9 cellular contexts compared by ENCODE assay signal in the genomic region with DNA sequence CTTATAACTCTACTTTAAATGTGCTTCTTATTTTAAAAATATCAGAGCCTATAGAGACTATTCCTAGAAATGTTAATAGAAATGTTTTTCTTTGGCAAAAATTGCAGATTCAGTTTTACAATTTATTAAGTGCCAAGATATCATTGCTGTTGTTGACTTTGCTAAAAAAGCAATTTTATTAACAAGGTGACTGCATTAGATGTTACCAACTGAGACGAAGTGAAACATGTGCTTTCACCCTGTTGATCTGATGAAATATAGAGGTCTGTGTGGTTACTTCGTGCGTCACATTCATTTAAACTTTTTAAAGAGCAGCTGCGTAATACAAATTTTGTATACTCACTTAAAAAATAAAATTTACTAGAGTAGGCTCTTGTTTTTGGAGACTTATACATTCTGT.
DNase-seq lines count a peak whose midpoint lies in the region; ATAC-seq and TF ChIP-seq lines count a peak whose summit lies in the region.
"Had no signal": no experiment of that assay in that cellular context is flagged by ENCODE, and none has a peak within 500 bp of the region (broad histone marks: within the 10 kb centered on the region; RNA-seq: fewer than 3 reads in every experiment).

No MANE protein-coding gene starts in this region.

- H3K4me3 ChIP-seq in coronary artery: peak overlapping the region; percentile 60

- no peak for TF ChIP-seq EP300 in Ishikawa (IDR thresholded peaks at IDR 0.05; ENCODE audit: borderline replicate concordance)

- no peak for TF ChIP-seq RAD21 in Ishikawa (IDR thresholded peaks at IDR 0.05; ENCODE audit: low read depth)

- no peak for TF ChIP-seq CTCF in coronary artery (IDR thresholded peaks at IDR 0.05)
- TF ChIP-seq CTCF in GM10248 (IDR thresholded peaks at IDR 0.05; ENCODE audit: control extremely low read depth, extremely low read depth, low read depth, missing control alignments): no peak

- POLR2A ChIA-PET in GM10248 (lab: Yijun Ruan, JAX): no interaction called here

- H3K27ac ChIP-seq in coronary artery: peak overlapping the region; percentile 59 to 76

- CTCF ChIA-PET in GM10248 (lab: Yijun Ruan, JAX): interaction anchor here (1.1 to 1.2 kb wide), 2 partner anchors 15 to 21 kb away, joined by 4 to 6 read pairs; no protein-coding TSS in a partner anchor

- ATAC-seq in GM21723 (IDR thresholded peaks at IDR 0.05; ENCODE audit: unreplicated experiment): no peak
- ATAC-seq in GM21786 (IDR thresholded peaks at IDR 0.05; ENCODE audit: unreplicated experiment): no peak
- ATAC-seq: esophagus mucosa had no signal

- DNase-seq in A172 (ENCODE audit: low spot score) (peak; percentile 47), coronary artery (ENCODE audit: low spot score) (no peak), myocyte (ENCODE audit: low read depth) (peak; percentile 45), HPDE6-E6E7 (ENCODE audit: extremely low spot score) (no peak), GM10248 (ENCODE audit: extremely low spot score) (no peak)

TF ChIP-seq in Ishikawa, 13 proteins besides CTCF, POLR2A, EP300 and RAD21:
- TF ChIP-seq NFIC (IDR thresholded peaks at IDR 0.05): no peak
- TF ChIP-seq, protein P1, sequence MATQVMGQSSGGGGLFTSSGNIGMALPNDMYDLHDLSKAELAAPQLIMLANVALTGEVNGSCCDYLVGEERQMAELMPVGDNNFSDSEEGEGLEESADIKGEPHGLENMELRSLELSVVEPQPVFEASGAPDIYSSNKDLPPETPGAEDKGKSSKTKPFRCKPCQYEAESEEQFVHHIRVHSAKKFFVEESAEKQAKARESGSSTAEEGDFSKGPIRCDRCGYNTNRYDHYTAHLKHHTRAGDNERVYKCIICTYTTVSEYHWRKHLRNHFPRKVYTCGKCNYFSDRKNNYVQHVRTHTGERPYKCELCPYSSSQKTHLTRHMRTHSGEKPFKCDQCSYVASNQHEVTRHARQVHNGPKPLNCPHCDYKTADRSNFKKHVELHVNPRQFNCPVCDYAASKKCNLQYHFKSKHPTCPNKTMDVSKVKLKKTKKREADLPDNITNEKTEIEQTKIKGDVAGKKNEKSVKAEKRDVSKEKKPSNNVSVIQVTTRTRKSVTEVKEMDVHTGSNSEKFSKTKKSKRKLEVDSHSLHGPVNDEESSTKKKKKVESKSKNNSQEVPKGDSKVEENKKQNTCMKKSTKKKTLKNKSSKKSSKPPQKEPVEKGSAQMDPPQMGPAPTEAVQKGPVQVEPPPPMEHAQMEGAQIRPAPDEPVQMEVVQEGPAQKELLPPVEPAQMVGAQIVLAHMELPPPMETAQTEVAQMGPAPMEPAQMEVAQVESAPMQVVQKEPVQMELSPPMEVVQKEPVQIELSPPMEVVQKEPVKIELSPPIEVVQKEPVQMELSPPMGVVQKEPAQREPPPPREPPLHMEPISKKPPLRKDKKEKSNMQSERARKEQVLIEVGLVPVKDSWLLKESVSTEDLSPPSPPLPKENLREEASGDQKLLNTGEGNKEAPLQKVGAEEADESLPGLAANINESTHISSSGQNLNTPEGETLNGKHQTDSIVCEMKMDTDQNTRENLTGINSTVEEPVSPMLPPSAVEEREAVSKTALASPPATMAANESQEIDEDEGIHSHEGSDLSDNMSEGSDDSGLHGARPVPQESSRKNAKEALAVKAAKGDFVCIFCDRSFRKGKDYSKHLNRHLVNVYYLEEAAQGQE (IDR thresholded peaks at IDR 0.05; ENCODE audit: low read depth): no peak
- TF ChIP-seq, protein P2, sequence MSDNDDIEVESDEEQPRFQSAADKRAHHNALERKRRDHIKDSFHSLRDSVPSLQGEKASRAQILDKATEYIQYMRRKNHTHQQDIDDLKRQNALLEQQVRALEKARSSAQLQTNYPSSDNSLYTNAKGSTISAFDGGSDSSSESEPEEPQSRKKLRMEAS (IDR thresholded peaks at IDR 0.05): peak; percentile 38; the same call in 1 of the 2 replicates

Comparison
In these comparisons a context has a peak if more than half of its experiments do, and no peak if none do; other contexts are left out.
1. DNase-seq: peak in A172 (single experiment) and myocyte (single experiment); none in coronary artery (single experiment), HPDE6-E6E7 (single experiment) and GM10248 (single experiment).